11 cellular contexts compared by ENCODE assay signal in genomic region chr3:58529516-58530353, GRCh38. TPM values are rescaled to one million over a fixed set of nuclear protein-coding genes. Genes with fewer than 3 reads are reported as not detected.
DNase-seq lines count a peak whose midpoint lies in the region; ATAC-seq and TF ChIP-seq lines count a peak whose summit lies in the region.
"Had no signal": no experiment of that assay in that cellular context is flagged by ENCODE, and none has a peak within 500 bp of the region (broad histone marks: within the 10 kb centered on the region; RNA-seq: fewer than 3 reads in every experiment).

No MANE protein-coding gene starts in this region.

- H3K27me3 Mint-ChIP-seq in neural progenitor cell (ENCODE audit: insufficient read depth, low read depth): peaks cover 2% of the 10 kb centered on the region
- H3K27me3 Mint-ChIP-seq: B cell had no signal

- peaks cover 5% of the 10 kb centered on the region for H3K9me3 Mint-ChIP-seq in neural progenitor cell

- no peaks in the 10 kb centered on the region for H4K20me1 ChIP-seq in neural progenitor cell (ENCODE audit: low read depth)

- peaks cover 2% of the 10 kb centered on the region for H3K36me3 Mint-ChIP-seq in neural progenitor cell

- H3K36me3 ChIP-seq in neural progenitor cell (no peaks in the 10 kb centered on the region), vagina (peaks cover 0 to 4% of the 10 kb centered on the region in 2 donors)
- H3K36me3 ChIP-seq: colonic mucosa had no signal

- H3K79me2 ChIP-seq in neural progenitor cell (ENCODE audit: low read depth): no peaks in the 10 kb centered on the region

- DNase-seq in NCI-H2227 (lab: John Stamatoyannopoulos, UW; ENCODE audit: unreplicated experiment): peak; percentile 16
- no peak for DNase-seq in NCI-H2227 treated with DMSO at 0.1 percent for 48 hours (lab: John Stamatoyannopoulos, UW)
- DNase-seq in NAMALWA (ENCODE audit: low spot score): peak; percentile 35
- peak; percentile 54 for DNase-seq in cerebellar cortex (ENCODE audit: low spot score)
- peak; percentile 86 for DNase-seq in neural progenitor cell (ENCODE audit: low spot score)
- DNase-seq in vagina (ENCODE audit: extremely low spot score in 2 of 2): no peak
- DNase-seq in omental fat pad (ENCODE audit: low spot score): no peak
- no peak for DNase-seq in HK-2 (ENCODE audit: unreplicated experiment)
- DNase-seq: colonic mucosa, NCI-H1048 had no signal

- H3K4me1 ChIP-seq in neural progenitor cell: no peaks in the 10 kb centered on the region
- peaks cover 20% of the 10 kb centered on the region for H3K4me1 ChIP-seq in vagina

- no peaks in the 10 kb centered on the region for H3F3A ChIP-seq in neural progenitor cell (ENCODE audit: low read depth)

- H3K4me2 ChIP-seq in neural progenitor cell: no peak overlapping the region

- peak overlapping the region; percentile 57 for H3K4me3 Mint-ChIP-seq in neural progenitor cell
- H3K4me3 Mint-ChIP-seq: B cell had no signal

- no peak overlapping the region for H3K9ac ChIP-seq in neural progenitor cell

- H3K27me3 ChIP-seq in neural progenitor cell: no peaks in the 10 kb centered on the region
- H3K27me3 ChIP-seq in vagina: no peaks in the 10 kb centered on the region
- H3K27me3 ChIP-seq: colonic mucosa had no signal

- no peak for ATAC-seq in omental fat pad (ENCODE audit: low FRiP score)

- H3K4me3 ChIP-seq in neural progenitor cell (no peak overlapping the region), vagina (no peak overlapping the region)
- H3K4me3 ChIP-seq: colonic mucosa had no signal

- no peak for TF ChIP-seq POLR2A in vagina (IDR thresholded peaks at IDR 0.05)

- H2AFZ ChIP-seq in neural progenitor cell (replicated peaks): peak overlapping the region; percentile 47

- H3K27ac ChIP-seq in neural progenitor cell (no peak overlapping the region), vagina (no peak overlapping the region)
- H3K27ac ChIP-seq: colonic mucosa had no signal

- no peaks in the 10 kb centered on the region for H3K9me3 ChIP-seq in neural progenitor cell (ENCODE audit: low read depth)
- H3K9me3 ChIP-seq in vagina: no peaks in the 10 kb centered on the region
- H3K9me3 ChIP-seq: colonic mucosa had no signal

- TF ChIP-seq CTCF in neural progenitor cell (IDR thresholded peaks at IDR 0.05) (peak; percentile 80), vagina (IDR thresholded peaks at IDR 0.05) (no peak), omental fat pad (IDR thresholded peaks at IDR 0.05) (no peak)

- H3K27ac Mint-ChIP-seq in neural progenitor cell: no peak overlapping the region
- H3K27ac Mint-ChIP-seq: B cell had no signal

- intact Hi-C loops in vagina (cut with DNase I): loop anchor here (10.0 kb wide), 1 partner anchor 205 kb away; no protein-coding TSS in a partner anchor

- peaks cover 43% of the 10 kb centered on the region for H3K4me1 Mint-ChIP-seq in neural progenitor cell

RNA-seq across cellular contexts. Expression of gene ACOX2, which starts 7.3 kb away (rescaled TPM):
- 4.3 and 7.6 TPM in 2 replicates for total RNA-seq in neural progenitor cell (ENCODE audit: low replicate concordance)
- total RNA-seq in vagina: 24.8 TPM
- total RNA-seq in omental fat pad: 10 to 100 TPM; 10.4 to 26.8 (median 15.3) TPM
- total RNA-seq: B cell had no signal

RNA-seq across cellular contexts. Expression of gene KCTD6, which starts 37.8 kb away (rescaled TPM):
- total RNA-seq in neural progenitor cell (ENCODE audit: low replicate concordance): 29.3 and 39.6 TPM in 2 replicates
- 19.6 TPM for total RNA-seq in vagina
- total RNA-seq in omental fat pad: 10 to 100 TPM; 11.9 to 17.2 (median 14.6) TPM

RNA-seq across cellular contexts. Expression of gene FAM107A, which starts 47.5 kb away (rescaled TPM):
- 0.11 and 0.71 TPM in 2 replicates for total RNA-seq in neural progenitor cell (ENCODE audit: low replicate concordance)
- 88.6 TPM for total RNA-seq in vagina
- total RNA-seq in omental fat pad: 100 to 1,000 TPM in 1 of 4 donors, 10 to 100 TPM in 3; 26.4 to 165 (median 59.4) TPM
- total RNA-seq: B cell had no signal

Comparison
In these comparisons a context has a peak if more than half of its experiments do, and no peak if none do; other contexts are left out.
1. DNase-seq: peak in NCI-H2227 (single experiment), NAMALWA (single experiment), cerebellar cortex (single experiment) and neural progenitor cell (single experiment); none in NCI-H2227 treated with DMSO at 0.1 percent for 48 hours (single experiment), vagina (0 of 2), omental fat pad (single experiment) and HK-2 (single experiment).
2. RNA of gene FAM107A, which starts 47.5 kb away (total RNA-seq): 26.4 to 165 TPM in omental fat pad and 88.6 TPM in vagina (single experiment); 0.11 to 0.71 TPM in neural progenitor cell; every median in the first group is over 10 times any median in the second.